21 cellular contexts compared by ENCODE assay signal in genomic region chr10:97795886-97796285, GRCh38. TPM values are rescaled to one million over a fixed set of nuclear protein-coding genes. Genes with fewer than 3 reads are reported as not detected.
DNase-seq lines count a peak whose midpoint lies in the region; ATAC-seq and TF ChIP-seq lines count a peak whose summit lies in the region.
"Had no signal": no experiment of that assay in that cellular context is flagged by ENCODE, and none has a peak within 500 bp of the region (broad histone marks: within the 10 kb centered on the region; RNA-seq: fewer than 3 reads in every experiment).

No MANE protein-coding gene starts in this region.

- DNase-seq in activated CD4-positive, alpha-beta T cell treated with anti-CD3 and anti-CD28 coated beads for 36 hours = no peak
- DNase-seq in activated CD4-positive, alpha-beta T cell treated with anti-CD3 and anti-CD28 coated beads for 48 hours = no peak
- DNase-seq in H7 (peak; percentile 73), osteoblast (ENCODE audit: insufficient read length, low spot score, missing footprints) (no peak), left colon (no peak)
- DNase-seq in activated CD8-positive, alpha-beta T cell treated with anti-CD3 and anti-CD28 coated beads for 36 hours = no peak
- no peak for DNase-seq in naive thymus-derived CD8-positive, alpha-beta T cell
- DNase-seq: activated naive CD4-positive, alpha-beta T cell treated with anti-CD3 and anti-CD28 coated beads, Interleukin-2, amount 50 U/mL, for 16 hours; Calu3; foreskin melanocyte; IMR-90; NCI-H526; psoas muscle; SHP77 treated with DMSO at 0.1 percent for 48 hours; upper lobe of left lung had no signal

- H2AFZ ChIP-seq in osteoblast (ENCODE audit: low read length) = no peak overlapping the region
- H2AFZ ChIP-seq: hepatocyte had no signal

- peaks cover 14% of the 10 kb centered on the region for H3K9me3 ChIP-seq in osteoblast (ENCODE audit: low read depth, low read length)

- intact Hi-C loops in activated CD4-positive, alpha-beta T cell treated with anti-CD3 and anti-CD28 coated beads for 36 hours (cut with DNase I, micrococcal nuclease) = loop anchor here (5.0 to 10.0 kb wide), 2 partner anchors 56 to 239 kb away; partner anchors contain the start of gene CRTAC1 (in 1 of the 2)
- intact Hi-C loops in activated CD8-positive, alpha-beta T cell treated with anti-CD3 and anti-CD28 coated beads for 36 hours (cut with micrococcal nuclease) = loop anchor here (5.0 to 10.0 kb wide), 2 partner anchors 56 to 249 kb away; no protein-coding TSS in a partner anchor
- intact Hi-C loops in left colon (cut with DNase I, micrococcal nuclease) = no loop called here

- no peak for ATAC-seq in activated CD4-positive, alpha-beta T cell treated with anti-CD3 and anti-CD28 coated beads for 36 hours
- ATAC-seq in activated CD8-positive, alpha-beta T cell treated with anti-CD3 and anti-CD28 coated beads for 36 hours = no peak
- ATAC-seq in naive thymus-derived CD8-positive, alpha-beta T cell = no peak
- no peak for ATAC-seq in left colon
- ATAC-seq in HG02798 (IDR thresholded peaks at IDR 0.05; ENCODE audit: poor library complexity, unreplicated experiment) = no peak
- ATAC-seq: esophagus mucosa had no signal

- no peaks in the 10 kb centered on the region for H4K20me1 ChIP-seq in osteoblast (ENCODE audit: insufficient read depth, low read length)

- H3K9me3 Mint-ChIP-seq in activated CD4-positive, alpha-beta T cell treated with anti-CD3 and anti-CD28 coated beads for 36 hours (ENCODE audit: low read depth) = peaks cover 11% of the 10 kb centered on the region
- peaks cover 17% of the 10 kb centered on the region for H3K9me3 Mint-ChIP-seq in activated CD8-positive, alpha-beta T cell treated with anti-CD3 and anti-CD28 coated beads for 36 hours
- H3K9me3 Mint-ChIP-seq in naive thymus-derived CD8-positive, alpha-beta T cell = peaks cover 0 to 26% (median 11%) of the 10 kb centered on the region in 9 donors

- POLR2A ChIA-PET in activated CD4-positive, alpha-beta T cell treated with anti-CD3 and anti-CD28 coated beads for 36 hours (lab: Charles Lee) = no interaction called here
- POLR2A ChIA-PET in activated CD8-positive, alpha-beta T cell treated with anti-CD3 and anti-CD28 coated beads for 36 hours (lab: Charles Lee) = interaction anchor here (0.9 to 1.0 kb wide), 2 partner anchors 55 to 72 kb away, joined by 3 read pairs; no protein-coding TSS in a partner anchor
- POLR2A ChIA-PET in naive thymus-derived CD8-positive, alpha-beta T cell (lab: Charles Lee) = interaction anchor here (1.1 to 2.2 kb wide), 4 partner anchors 14 to 73 kb away, joined by 5 to 19 read pairs (median 8); partner anchors contain the start of gene GOLGA7B

- H3K79me2 ChIP-seq in osteoblast (ENCODE audit: insufficient read depth, low read length) = no peaks in the 10 kb centered on the region
- H3K79me2 ChIP-seq: hepatocyte had no signal

- TF ChIP-seq CTCF in activated CD8-positive, alpha-beta T cell treated with anti-CD3 and anti-CD28 coated beads for 36 hours (IDR thresholded peaks at IDR 0.05) = no peak
- no peak for TF ChIP-seq CTCF in osteoblast (IDR thresholded peaks at IDR 0.05; ENCODE audit: extremely low read depth, low read depth, low read length)

- H3K27me3 Mint-ChIP-seq in activated CD4-positive, alpha-beta T cell treated with anti-CD3 and anti-CD28 coated beads for 36 hours = no peaks in the 10 kb centered on the region
- no peaks in the 10 kb centered on the region for H3K27me3 Mint-ChIP-seq in activated CD8-positive, alpha-beta T cell treated with anti-CD3 and anti-CD28 coated beads for 36 hours
- no peaks in the 10 kb centered on the region for H3K27me3 Mint-ChIP-seq in naive thymus-derived CD8-positive, alpha-beta T cell

- H3K4me1 ChIP-seq in osteoblast (ENCODE audit: insufficient read depth, low read length) = no peaks in the 10 kb centered on the region

- no peak overlapping the region for H3K4me3 Mint-ChIP-seq in activated CD4-positive, alpha-beta T cell treated with anti-CD3 and anti-CD28 coated beads for 36 hours
- no peak overlapping the region for H3K4me3 Mint-ChIP-seq in activated CD8-positive, alpha-beta T cell treated with anti-CD3 and anti-CD28 coated beads for 36 hours
- H3K4me3 Mint-ChIP-seq in naive thymus-derived CD8-positive, alpha-beta T cell = peak overlapping the region in 2 of 10 donors; percentile 73 to 84

- CTCF ChIA-PET in activated CD4-positive, alpha-beta T cell treated with anti-CD3 and anti-CD28 coated beads for 36 hours (lab: Charles Lee) = interaction anchor here (0.6 to 6.5 kb wide), 6 partner anchors 10 to 120 kb away, joined by 3 to 93 read pairs (median 4); no protein-coding TSS in a partner anchor
- CTCF ChIA-PET in activated CD8-positive, alpha-beta T cell treated with anti-CD3 and anti-CD28 coated beads for 36 hours (lab: Charles Lee) = interaction anchor here (0.9 to 9.3 kb wide), 4 partner anchors 9 to 74 kb away, joined by 3 to 232 read pairs (median 4); partner anchors contain the start of gene GOLGA7B

- no peak overlapping the region for H3K4me2 ChIP-seq in osteoblast (ENCODE audit: insufficient read depth, low read length)
- H3K4me2 ChIP-seq: hepatocyte had no signal

- H3K27ac ChIP-seq in osteoblast (ENCODE audit: low read depth, low read length) = no peak overlapping the region
- H3K27ac ChIP-seq: hepatocyte, psoas muscle, upper lobe of left lung had no signal

- no peak overlapping the region for H3K4me3 ChIP-seq in H7 (ENCODE audit: insufficient read depth, low read depth, low read length)
- H3K4me3 ChIP-seq in osteoblast (ENCODE audit: insufficient read depth, low read length) = no peak overlapping the region
- H3K4me3 ChIP-seq: hepatocyte, psoas muscle, upper lobe of left lung had no signal

- H3K27ac Mint-ChIP-seq in activated CD4-positive, alpha-beta T cell treated with anti-CD3 and anti-CD28 coated beads for 36 hours = peak overlapping the region; percentile 86
- peak overlapping the region; percentile 92 for H3K27ac Mint-ChIP-seq in activated CD8-positive, alpha-beta T cell treated with anti-CD3 and anti-CD28 coated beads for 36 hours
- peak overlapping the region in 6 of 10 donors; percentile 36 to 86 (median 78) for H3K27ac Mint-ChIP-seq in naive thymus-derived CD8-positive, alpha-beta T cell

- H3K36me3 ChIP-seq in H7 (replicated peaks; ENCODE audit: control insufficient read depth, insufficient read depth, low read length) (no peaks in the 10 kb centered on the region), osteoblast (ENCODE audit: insufficient read depth, low read length) (no peaks in the 10 kb centered on the region)
- H3K36me3 ChIP-seq: upper lobe of left lung had no signal

- H3K27me3 ChIP-seq in H7 (ENCODE audit: control insufficient read depth, insufficient read depth, low read length) (no peaks in the 10 kb centered on the region), osteoblast (ENCODE audit: insufficient read depth, low read length) (peaks cover 2% of the 10 kb centered on the region)
- H3K27me3 ChIP-seq: hepatocyte, upper lobe of left lung had no signal

- peaks cover 3% of the 10 kb centered on the region for H3K36me3 Mint-ChIP-seq in activated CD4-positive, alpha-beta T cell treated with anti-CD3 and anti-CD28 coated beads for 36 hours (ENCODE audit: low read depth)
- H3K36me3 Mint-ChIP-seq in activated CD8-positive, alpha-beta T cell treated with anti-CD3 and anti-CD28 coated beads for 36 hours (ENCODE audit: low read depth) = peaks cover 7% of the 10 kb centered on the region
- peaks cover 0 to 11% (median 9%) of the 10 kb centered on the region in 3 donors for H3K36me3 Mint-ChIP-seq in naive thymus-derived CD8-positive, alpha-beta T cell

- H3K4me1 Mint-ChIP-seq in activated CD4-positive, alpha-beta T cell treated with anti-CD3 and anti-CD28 coated beads for 36 hours = peaks cover 19% of the 10 kb centered on the region
- peaks cover 22% of the 10 kb centered on the region for H3K4me1 Mint-ChIP-seq in activated CD8-positive, alpha-beta T cell treated with anti-CD3 and anti-CD28 coated beads for 36 hours (ENCODE audit: low read depth)
- H3K4me1 Mint-ChIP-seq in naive thymus-derived CD8-positive, alpha-beta T cell = peaks cover 27 to 63% (median 46%) of the 10 kb centered on the region in 4 donors

RNA-seq across cellular contexts. Expression of gene SFRP5, which starts 24.1 kb away (rescaled TPM):
- total RNA-seq in activated CD4-positive, alpha-beta T cell treated with anti-CD3 and anti-CD28 coated beads for 36 hours = not detected
- 1.9 and 2.3 TPM in 2 replicates for total RNA-seq in H7 (2014; rRNA removed; shearing (Covaris generic))
- under 1 TPM; 0.60 to 0.74 TPM for total RNA-seq in activated CD8-positive, alpha-beta T cell treated with anti-CD3 and anti-CD28 coated beads for 36 hours
- total RNA-seq in naive thymus-derived CD8-positive, alpha-beta T cell = 10 to 100 TPM; 13.6 to 14.4 TPM
- 10 to 100 TPM; 12.3 to 39.5 (median 20.1) TPM for polyA plus RNA-seq in naive thymus-derived CD8-positive, alpha-beta T cell
- total RNA-seq in osteoblast (not detected in 2 replicates), left colon (1 to 10 TPM in 1 of 2 donors, under 1 TPM in 1; 0.82 to 1.2 TPM)
- total RNA-seq: A673; activated CD4-positive, alpha-beta T cell treated with anti-CD3 and anti-CD28 coated beads, Interleukin-2, amount 10 ng/mL, durations not matched to agents 24 days and 14 days; esophagus mucosa; IMR-90 had no signal
- polyA plus RNA-seq: BJ, IMR-90 had no signal

RNA-seq across cellular contexts. Expression of gene GOLGA7B, which starts 53.8 kb away (rescaled TPM):
- under 1 TPM; 0.47 to 0.57 TPM for total RNA-seq in activated CD4-positive, alpha-beta T cell treated with anti-CD3 and anti-CD28 coated beads for 36 hours
- total RNA-seq in H7 (2014; rRNA removed; shearing (Covaris generic)) = 0.04 TPM in 1 of 2 replicates, not detected in the other
- total RNA-seq in activated CD8-positive, alpha-beta T cell treated with anti-CD3 and anti-CD28 coated beads for 36 hours = 1 to 10 TPM in 1 of 2 experiments, under 1 TPM in 1; 0.92 to 1.1 TPM
- total RNA-seq in naive thymus-derived CD8-positive, alpha-beta T cell = 1 to 10 TPM; 5.5 to 8.1 TPM
- under 1 TPM; 0.35 to 0.61 (median 0.44) TPM for polyA plus RNA-seq in naive thymus-derived CD8-positive, alpha-beta T cell
- total RNA-seq in osteoblast = under 0.01 TPM in 1 of 2 replicates, not detected in the other
- total RNA-seq in left colon = under 1 TPM; 0.42 to 0.46 TPM
- total RNA-seq: IMR-90 had no signal
- polyA plus RNA-seq: IMR-90 had no signal

RNA-seq across cellular contexts. Expression of gene ZFYVE27, which starts 59.0 kb away (rescaled TPM):
- 10 to 100 TPM; 20.2 to 22.6 TPM for total RNA-seq in activated CD4-positive, alpha-beta T cell treated with anti-CD3 and anti-CD28 coated beads for 36 hours
- 19.2 and 21.8 TPM in 2 replicates for total RNA-seq in H7 (2014; rRNA removed; shearing (Covaris generic))
- 10 to 100 TPM; 18.1 to 20.1 TPM for total RNA-seq in activated CD8-positive, alpha-beta T cell treated with anti-CD3 and anti-CD28 coated beads for 36 hours
- 10 to 100 TPM; 60.7 to 64.4 TPM for total RNA-seq in naive thymus-derived CD8-positive, alpha-beta T cell
- 10 to 100 TPM; 29.1 to 37.9 (median 34.1) TPM for polyA plus RNA-seq in naive thymus-derived CD8-positive, alpha-beta T cell
- total RNA-seq in osteoblast (16.5 and 19.9 TPM in 2 replicates), left colon (10 to 100 TPM; 52.1 to 57.6 TPM)

Comparison
In these comparisons a context has a peak if more than half of its experiments do, and no peak if none do; other contexts are left out.
1. intact Hi-C loops: an anchor here in activated CD4-positive, alpha-beta T cell treated with anti-CD3 and anti-CD28 coated beads for 36 hours (5.0 to 10.0 kb wide) and activated CD8-positive, alpha-beta T cell treated with anti-CD3 and anti-CD28 coated beads for 36 hours (5.0 to 10.0 kb wide); none called in left colon.